8 cellular contexts compared by ENCODE assay signal in the genomic region with DNA sequence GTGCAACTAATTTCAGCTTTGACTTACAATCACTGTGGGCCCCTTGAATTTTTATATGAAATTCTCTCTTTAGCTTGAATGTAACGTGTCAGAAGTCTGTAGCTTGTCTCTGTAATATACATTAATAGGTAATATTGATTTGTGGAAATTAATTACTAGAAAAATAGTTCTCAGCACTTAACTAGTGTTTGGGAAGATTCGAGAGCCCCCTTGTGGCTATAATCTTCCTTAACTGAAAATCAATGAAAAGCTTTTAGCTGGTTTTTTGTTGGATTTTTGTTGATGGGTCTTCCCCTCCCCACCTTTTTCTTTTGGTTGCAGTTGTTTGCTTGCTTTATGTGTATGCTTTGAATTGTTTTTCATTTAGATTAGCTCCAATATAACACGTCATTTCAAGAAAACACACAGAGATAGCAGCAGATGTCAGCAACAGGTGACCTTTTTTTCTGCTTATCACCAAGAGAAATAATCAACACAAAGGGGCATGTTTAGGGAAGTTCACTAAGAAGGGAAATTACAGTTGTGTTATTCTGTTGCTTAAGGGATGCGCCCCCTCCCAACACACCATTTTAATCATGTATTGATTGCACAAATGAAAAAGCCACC.
DNase-seq lines count a peak whose midpoint lies in the region; ATAC-seq, FAIRE-seq and TF ChIP-seq lines count a peak whose summit lies in the region.
"Had no signal": no experiment of that assay in that cellular context is flagged by ENCODE, and none has a peak within 500 bp of the region (broad histone marks: within the 10 kb centered on the region; RNA-seq: fewer than 3 reads in every experiment).

No MANE protein-coding gene starts in this region.

- no peak overlapping the region for H3K4me3 Mint-ChIP-seq in activated CD4-positive, alpha-beta T cell treated with anti-CD3 and anti-CD28 coated beads, Interleukin-2, amount 10 ng/mL, durations not matched to agents 24 days and 14 days

- ATAC-seq in GM18907 (IDR thresholded peaks at IDR 0.05; ENCODE audit: unreplicated experiment) = no peak
- ATAC-seq: mucosa of descending colon had no signal

- intact Hi-C loops in activated CD4-positive, alpha-beta T cell treated with anti-CD3 and anti-CD28 coated beads, Interleukin-2, amount 10 ng/mL, durations not matched to agents 24 days and 14 days (cut with micrococcal nuclease) = no loop called here

- no peaks in the 10 kb centered on the region for H3K27me3 Mint-ChIP-seq in activated CD4-positive, alpha-beta T cell treated with anti-CD3 and anti-CD28 coated beads, Interleukin-2, amount 10 ng/mL, durations not matched to agents 24 days and 14 days

- H3K4me1 Mint-ChIP-seq in activated CD4-positive, alpha-beta T cell treated with anti-CD3 and anti-CD28 coated beads, Interleukin-2, amount 10 ng/mL, durations not matched to agents 24 days and 14 days = no peaks in the 10 kb centered on the region

- no peak for TF ChIP-seq POLR2A in H54 (IDR thresholded peaks at IDR 0.05; ENCODE audit: low read depth, low read length)

- H3K9me3 Mint-ChIP-seq in activated CD4-positive, alpha-beta T cell treated with anti-CD3 and anti-CD28 coated beads, Interleukin-2, amount 10 ng/mL, durations not matched to agents 24 days and 14 days = no peaks in the 10 kb centered on the region

- H3K36me3 Mint-ChIP-seq in activated CD4-positive, alpha-beta T cell treated with anti-CD3 and anti-CD28 coated beads, Interleukin-2, amount 10 ng/mL, durations not matched to agents 24 days and 14 days (ENCODE audit: low read depth) = no peaks in the 10 kb centered on the region

- FAIRE-seq in H54 (lab: Jason Lieb, UNC) = peak; percentile 57

- no peak overlapping the region for H3K27ac Mint-ChIP-seq in activated CD4-positive, alpha-beta T cell treated with anti-CD3 and anti-CD28 coated beads, Interleukin-2, amount 10 ng/mL, durations not matched to agents 24 days and 14 days

- DNase-seq in H54 (ENCODE audit: insufficient read length, low spot score) (no peak), NCI-H82 (lab: John Stamatoyannopoulos, UW) (peak; percentile 68), fibroblast of gingiva (ENCODE audit: low read depth) (peak; percentile 12), retina (peak; percentile 47)
- DNase-seq in activated CD4-positive, alpha-beta T cell treated with anti-CD3 and anti-CD28 coated beads, Interleukin-2, amount 10 ng/mL, durations not matched to agents 24 days and 14 days = no peak
- DNase-seq in activated CD8-positive, alpha-beta memory T cell treated with anti-CD3 and anti-CD28 coated beads for 24 hours = no peak

Comparison
In these comparisons a context has a peak if more than half of its experiments do, and no peak if none do; other contexts are left out.
1. DNase-seq: peak in NCI-H82 (single experiment), fibroblast of gingiva (single experiment) and retina (single experiment); none in H54 (single experiment), activated CD4-positive, alpha-beta T cell treated with anti-CD3 and anti-CD28 coated beads, Interleukin-2, amount 10 ng/mL, durations not matched to agents 24 days and 14 days (single experiment) and activated CD8-positive, alpha-beta memory T cell treated with anti-CD3 and anti-CD28 coated beads for 24 hours (single experiment).